In genomic region chr15:36951747-36952247, GRCh38 we compare ENCODE assay signal across 12 cellular contexts.
A peak's percentile ranks its signal among the peaks of the same experiment; 100 is the strongest.
DNase-seq lines count a peak whose midpoint lies in the region; FAIRE-seq and TF ChIP-seq lines count a peak whose summit lies in the region.
"Had no signal": no experiment of that assay in that cellular context is flagged by ENCODE, and none has a peak within 500 bp of the region (broad histone marks: within the 10 kb centered on the region; RNA-seq: fewer than 3 reads in every experiment).

No MANE protein-coding gene starts in this region.

- CTCF ChIA-PET in SK-N-SH (lab: Yijun Ruan, JAX), result no interaction called here

- peaks cover 15% of the 10 kb centered on the region for H3F3A ChIP-seq in SK-N-SH (replicated peaks; ENCODE audit: insufficient read depth)

- H3K27me3 ChIP-seq in SK-N-SH (ENCODE audit: insufficient read depth), result no peaks in the 10 kb centered on the region
- no peaks in the 10 kb centered on the region for H3K27me3 ChIP-seq in left ventricle myocardium inferior (ENCODE audit: low read depth)
- H3K27me3 ChIP-seq in small intestine (ENCODE audit: control insufficient read depth in 2 of 2, insufficient read depth in 2 of 2, low read length in 2 of 2), result no peaks in the 10 kb centered on the region

- no peaks in the 10 kb centered on the region for H3K9me3 ChIP-seq in SK-N-SH
- H3K9me3 ChIP-seq in left ventricle myocardium inferior (replicated peaks), result no peaks in the 10 kb centered on the region
- no peaks in the 10 kb centered on the region for H3K9me3 ChIP-seq in small intestine (ENCODE audit: control insufficient read depth, low read depth)

- intact Hi-C loops in left ventricle myocardium inferior (cut with micrococcal nuclease), result no loop called here

- TF ChIP-seq RAD21 in SK-N-SH (IDR thresholded peaks at IDR 0.05; ENCODE audit: low read length), result no peak

- H3K4me1 ChIP-seq in SK-N-SH (ENCODE audit: control insufficient read depth in 1 of 2, insufficient read depth in 2 of 2, low read depth in 1 of 2, low read length in 1 of 2) (peaks cover 4 to 22% of the 10 kb centered on the region in 2 experiments; a peak in 3 of 4 replicates), left ventricle myocardium inferior (peaks cover 48% of the 10 kb centered on the region), small intestine (ENCODE audit: control insufficient read depth in 2 of 2, insufficient read depth in 1 of 2, low read depth in 1 of 2, low read length in 1 of 2) (no peaks in the 10 kb centered on the region)

- peak in 1 of 2 experiments; percentile 79; a peak in 1 of 4 replicates for TF ChIP-seq EP300 in SK-N-SH (IDR thresholded peaks at IDR 0.05; ENCODE audit: borderline replicate concordance in 1 of 2, low read depth in 1 of 2, low read length in 1 of 2)

- H3K4me3 ChIP-seq in SK-N-SH (ENCODE audit: low read depth in 2 of 2, low read length in 1 of 2) (no peak overlapping the region), left ventricle myocardium inferior (no peak overlapping the region), small intestine (ENCODE audit: low read depth in 1 of 2, low read length in 2 of 2) (no peak overlapping the region)

- no peak overlapping the region for H2AFZ ChIP-seq in SK-N-SH (ENCODE audit: low read depth)

- peaks cover 24% of the 10 kb centered on the region for H4K20me1 ChIP-seq in SK-N-SH (ENCODE audit: insufficient read depth)

- H3K36me3 ChIP-seq in SK-N-SH (replicated peaks in 1 of 2; ENCODE audit: control insufficient read depth in 1 of 2, insufficient read depth in 2 of 2, low read length in 1 of 2) (peaks cover 49 to 73% of the 10 kb centered on the region in 2 experiments), left ventricle myocardium inferior (no peaks in the 10 kb centered on the region), small intestine (ENCODE audit: control insufficient read depth in 2 of 2, insufficient read depth in 2 of 2, low read length in 2 of 2) (peaks cover 0 to 4% of the 10 kb centered on the region in 2 donors)

- POLR2A ChIA-PET in SK-N-SH (lab: Yijun Ruan, JAX), result no interaction called here

- H3K27ac ChIP-seq in SK-N-SH (ENCODE audit: low read depth in 2 of 2, low read length in 1 of 2) (peak overlapping the region; percentile 48 to 59), left ventricle myocardium inferior (replicated peaks) (peak overlapping the region; percentile 17), small intestine (ENCODE audit: low read depth in 1 of 2, low read length in 1 of 2) (no peak overlapping the region)
- H3K27ac ChIP-seq: C4-2B had no signal

- TF ChIP-seq CTCF in SK-N-SH (IDR thresholded peaks at IDR 0.05) (no peak), left ventricle myocardium inferior (IDR thresholded peaks at IDR 0.05; ENCODE audit: borderline replicate concordance) (no peak)

- peak overlapping the region; percentile 3; the same call in 1 of the 2 replicates for H3K9ac ChIP-seq in SK-N-SH

- WGBS in SK-N-SH (ENCODE audit: low lambda C conversion rate), result 17% methylated on average over 6 of the region's 6 CpGs
- 60 to 80% (median 63%) methylated on average over 6 of the region's 6 CpGs for WGBS in small intestine, 3 donors

- peaks cover 50% of the 10 kb centered on the region for H3K79me2 ChIP-seq in SK-N-SH (ENCODE audit: insufficient read depth)

- no peak for FAIRE-seq in small intestine (lab: Jason Lieb, UNC)

- DNase-seq in AG08395 (ENCODE audit: low spot score) (peak; percentile 69), HS-5 (ENCODE audit: low read depth) (peak; percentile 11), SK-N-SH (no peak), left ventricle myocardium inferior (no peak), NCI-H2171 treated with DMSO at 0.1 percent for 48 hours (lab: John Stamatoyannopoulos, UW) (no peak), NCI-H2107 treated with DMSO at 0.1 percent for 48 hours (lab: John Stamatoyannopoulos, UW; ENCODE audit: unreplicated experiment) (no peak), small intestine (no peak)
- no peak for DNase-seq in stimulated activated naive CD4-positive, alpha-beta T cell treated with Interleukin-2 at 50 U/mL for 16 hours (lab: John Stamatoyannopoulos, UW)
- DNase-seq: cortex of kidney, H7, NCI-H524 had no signal

- H3K9me2 ChIP-seq in SK-N-SH, result no peaks in the 10 kb centered on the region

- H3K4me2 ChIP-seq in SK-N-SH, result peak overlapping the region; percentile 28; the same call in 1 of the 2 replicates

TF ChIP-seq in SK-N-SH, 30 proteins besides CTCF, POLR2A, EP300 and RAD21:
- TF ChIP-seq NRF1 (IDR thresholded peaks at IDR 0.05; ENCODE audit: low read depth, low read length), result no peak
- 0 out of 2 replicates have a peak, but pooled peaks have one; percentile 21 for TF ChIP-seq POLR2AphosphoS5 (IDR thresholded peaks at IDR 0.05; ENCODE audit: low read depth, low read length)
- TF ChIP-seq FOSL2 (IDR thresholded peaks at IDR 0.05; ENCODE audit: borderline replicate concordance, low read depth), result peak; percentile 72
- no peak for TF ChIP-seq CHD2 (IDR thresholded peaks at IDR 0.05; ENCODE audit: low read length, partially characterized antibody)
- peak; percentile 83 for TF ChIP-seq TEAD4 (IDR thresholded peaks at IDR 0.05; ENCODE audit: borderline replicate concordance, insufficient read depth)
- no peak for TF ChIP-seq MXI1 (IDR thresholded peaks at IDR 0.05; ENCODE audit: low read depth, low read length)
- peak; percentile 72 for TF ChIP-seq FOXM1 (IDR thresholded peaks at IDR 0.05; ENCODE audit: low read depth)
- TF ChIP-seq GATA2 (CRISPR knock-in tag; IDR thresholded peaks at IDR 0.05), result no peak
- peak; percentile 57; the same call in 1 of the 2 replicates for TF ChIP-seq RXRA (IDR thresholded peaks at IDR 0.05; ENCODE audit: borderline replicate concordance, low read depth)
- TF ChIP-seq, protein P1, sequence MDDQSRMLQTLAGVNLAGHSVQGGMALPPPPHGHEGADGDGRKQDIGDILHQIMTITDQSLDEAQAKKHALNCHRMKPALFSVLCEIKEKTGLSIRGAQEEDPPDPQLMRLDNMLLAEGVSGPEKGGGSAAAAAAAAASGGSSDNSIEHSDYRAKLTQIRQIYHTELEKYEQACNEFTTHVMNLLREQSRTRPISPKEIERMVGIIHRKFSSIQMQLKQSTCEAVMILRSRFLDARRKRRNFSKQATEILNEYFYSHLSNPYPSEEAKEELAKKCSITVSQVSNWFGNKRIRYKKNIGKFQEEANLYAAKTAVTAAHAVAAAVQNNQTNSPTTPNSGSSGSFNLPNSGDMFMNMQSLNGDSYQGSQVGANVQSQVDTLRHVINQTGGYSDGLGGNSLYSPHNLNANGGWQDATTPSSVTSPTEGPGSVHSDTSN (IDR thresholded peaks at IDR 0.05), result peak; percentile 97
- peak; percentile 22; the same call in 1 of the 2 replicates for TF ChIP-seq MEF2A (IDR thresholded peaks at IDR 0.05; ENCODE audit: borderline replicate concordance, low read depth)
- peak; percentile 63 for TF ChIP-seq JUND (IDR thresholded peaks at IDR 0.05)
- no peak for TF ChIP-seq YY1 (IDR thresholded peaks at IDR 0.05; ENCODE audit: low read depth)
- TF ChIP-seq, protein P2, sequence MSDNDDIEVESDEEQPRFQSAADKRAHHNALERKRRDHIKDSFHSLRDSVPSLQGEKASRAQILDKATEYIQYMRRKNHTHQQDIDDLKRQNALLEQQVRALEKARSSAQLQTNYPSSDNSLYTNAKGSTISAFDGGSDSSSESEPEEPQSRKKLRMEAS (IDR thresholded peaks at IDR 0.05; ENCODE audit: low read depth), result 0 out of 2 replicates have a peak, but pooled peaks have one; percentile 16
- TF ChIP-seq SIN3A (IDR thresholded peaks at IDR 0.05; ENCODE audit: borderline replicate concordance, low read depth, low read length), result peak; percentile 86; the same call in 1 of the 2 replicates
- peak; percentile 76 for TF ChIP-seq TCF12 (IDR thresholded peaks at IDR 0.05)
- TF ChIP-seq NFIC (IDR thresholded peaks at IDR 0.05; ENCODE audit: borderline replicate concordance), result peak; percentile 88
- TF ChIP-seq TAF1 (IDR thresholded peaks at IDR 0.05; ENCODE audit: borderline replicate concordance, low read depth, low read length), result no peak
- TF ChIP-seq REST (IDR thresholded peaks at IDR 0.05; ENCODE audit: low read depth, low read length), result peak; percentile 47; the same call in 1 of the 2 replicates

Comparison
In these comparisons a context has a peak if more than half of its experiments do, and no peak if none do; other contexts are left out.
1. DNase-seq: peak in AG08395 (single experiment) and HS-5 (single experiment); none in SK-N-SH (single experiment), left ventricle myocardium inferior (single experiment), NCI-H2171 treated with DMSO at 0.1 percent for 48 hours (single experiment), NCI-H2107 treated with DMSO at 0.1 percent for 48 hours (single experiment), stimulated activated naive CD4-positive, alpha-beta T cell treated with Interleukin-2 at 50 U/mL for 16 hours (single experiment) and small intestine (single experiment).
2. H3K27ac ChIP-seq: peak in SK-N-SH (2 of 2) and left ventricle myocardium inferior (single experiment); none in small intestine (0 of 2).